ENCODE assay signal across 1 cellular context in the genomic region with DNA sequence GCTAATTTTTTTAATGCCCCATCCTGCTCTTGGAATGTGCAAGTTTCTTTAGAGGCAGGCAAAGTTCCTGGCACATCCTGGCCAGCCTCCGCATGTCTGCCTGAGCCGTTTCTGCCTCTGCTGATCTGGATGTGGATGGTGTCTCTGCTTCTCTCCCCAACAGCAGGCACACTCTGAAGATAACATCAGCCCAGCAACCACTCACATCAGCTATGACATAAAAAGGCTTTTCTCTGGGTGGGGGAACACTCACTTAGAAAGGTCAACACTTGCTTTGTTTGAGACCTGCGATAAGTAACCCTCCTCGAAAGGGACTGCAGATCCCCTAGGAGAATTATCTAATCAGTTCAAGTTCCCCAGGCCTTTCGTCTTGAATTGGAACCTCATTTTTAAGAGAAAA.
TF ChIP-seq lines count a peak whose summit lies in the region.

No MANE protein-coding gene starts in this region.

TF ChIP-seq in HepG2, 621 proteins besides CTCF, POLR2A, EP300 and RAD21 (continued from another document):
- TF ChIP-seq, protein P1, sequence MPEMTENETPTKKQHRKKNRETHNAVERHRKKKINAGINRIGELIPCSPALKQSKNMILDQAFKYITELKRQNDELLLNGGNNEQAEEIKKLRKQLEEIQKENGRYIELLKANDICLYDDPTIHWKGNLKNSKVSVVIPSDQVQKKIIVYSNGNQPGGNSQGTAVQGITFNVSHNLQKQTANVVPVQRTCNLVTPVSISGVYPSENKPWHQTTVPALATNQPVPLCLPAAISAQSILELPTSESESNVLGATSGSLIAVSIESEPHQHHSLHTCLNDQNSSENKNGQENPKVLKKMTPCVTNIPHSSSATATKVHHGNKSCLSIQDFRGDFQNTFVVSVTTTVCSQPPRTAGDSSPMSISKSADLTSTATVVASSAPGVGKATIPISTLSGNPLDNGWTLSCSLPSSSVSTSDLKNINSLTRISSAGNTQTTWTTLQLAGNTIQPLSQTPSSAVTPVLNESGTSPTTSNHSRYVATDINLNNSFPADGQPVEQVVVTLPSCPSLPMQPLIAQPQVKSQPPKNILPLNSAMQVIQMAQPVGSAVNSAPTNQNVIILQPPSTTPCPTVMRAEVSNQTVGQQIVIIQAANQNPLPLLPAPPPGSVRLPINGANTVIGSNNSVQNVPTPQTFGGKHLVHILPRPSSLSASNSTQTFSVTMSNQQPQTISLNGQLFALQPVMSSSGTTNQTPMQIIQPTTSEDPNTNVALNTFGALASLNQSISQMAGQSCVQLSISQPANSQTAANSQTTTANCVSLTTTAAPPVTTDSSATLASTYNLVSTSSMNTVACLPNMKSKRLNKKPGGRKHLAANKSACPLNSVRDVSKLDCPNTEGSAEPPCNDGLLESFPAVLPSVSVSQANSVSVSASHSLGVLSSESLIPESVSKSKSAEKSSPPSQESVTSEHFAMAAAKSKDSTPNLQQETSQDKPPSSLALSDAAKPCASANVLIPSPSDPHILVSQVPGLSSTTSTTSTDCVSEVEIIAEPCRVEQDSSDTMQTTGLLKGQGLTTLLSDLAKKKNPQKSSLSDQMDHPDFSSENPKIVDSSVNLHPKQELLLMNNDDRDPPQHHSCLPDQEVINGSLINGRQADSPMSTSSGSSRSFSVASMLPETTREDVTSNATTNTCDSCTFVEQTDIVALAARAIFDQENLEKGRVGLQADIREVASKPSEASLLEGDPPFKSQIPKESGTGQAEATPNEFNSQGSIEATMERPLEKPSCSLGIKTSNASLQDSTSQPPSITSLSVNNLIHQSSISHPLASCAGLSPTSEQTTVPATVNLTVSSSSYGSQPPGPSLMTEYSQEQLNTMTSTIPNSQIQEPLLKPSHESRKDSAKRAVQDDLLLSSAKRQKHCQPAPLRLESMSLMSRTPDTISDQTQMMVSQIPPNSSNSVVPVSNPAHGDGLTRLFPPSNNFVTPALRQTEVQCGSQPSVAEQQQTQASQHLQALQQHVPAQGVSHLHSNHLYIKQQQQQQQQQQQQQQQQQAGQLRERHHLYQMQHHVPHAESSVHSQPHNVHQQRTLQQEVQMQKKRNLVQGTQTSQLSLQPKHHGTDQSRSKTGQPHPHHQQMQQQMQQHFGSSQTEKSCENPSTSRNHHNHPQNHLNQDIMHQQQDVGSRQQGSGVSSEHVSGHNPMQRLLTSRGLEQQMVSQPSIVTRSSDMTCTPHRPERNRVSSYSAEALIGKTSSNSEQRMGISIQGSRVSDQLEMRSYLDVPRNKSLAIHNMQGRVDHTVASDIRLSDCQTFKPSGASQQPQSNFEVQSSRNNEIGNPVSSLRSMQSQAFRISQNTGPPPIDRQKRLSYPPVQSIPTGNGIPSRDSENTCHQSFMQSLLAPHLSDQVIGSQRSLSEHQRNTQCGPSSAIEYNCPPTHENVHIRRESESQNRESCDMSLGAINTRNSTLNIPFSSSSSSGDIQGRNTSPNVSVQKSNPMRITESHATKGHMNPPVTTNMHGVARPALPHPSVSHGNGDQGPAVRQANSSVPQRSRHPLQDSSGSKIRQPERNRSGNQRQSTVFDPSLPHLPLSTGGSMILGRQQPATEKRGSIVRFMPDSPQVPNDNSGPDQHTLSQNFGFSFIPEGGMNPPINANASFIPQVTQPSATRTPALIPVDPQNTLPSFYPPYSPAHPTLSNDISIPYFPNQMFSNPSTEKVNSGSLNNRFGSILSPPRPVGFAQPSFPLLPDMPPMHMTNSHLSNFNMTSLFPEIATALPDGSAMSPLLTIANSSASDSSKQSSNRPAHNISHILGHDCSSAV (CRISPR knock-in tag; IDR thresholded peaks at IDR 0.05; ENCODE audit: borderline replicate concordance), result no peak
- no peak for TF ChIP-seq HDAC6 (IDR thresholded peaks at IDR 0.05; ENCODE audit: low read depth, low read length)
- no peak for TF ChIP-seq ZNF615 (CRISPR knock-in tag; IDR thresholded peaks at IDR 0.05; ENCODE audit: borderline replicate concordance)
- TF ChIP-seq ZBTB3 (CRISPR knock-in tag; IDR thresholded peaks at IDR 0.05; ENCODE audit: borderline replicate concordance, low read depth), result no peak
- no peak for TF ChIP-seq ZNF3 (CRISPR knock-in tag; IDR thresholded peaks at IDR 0.05)
- no peak for TF ChIP-seq ZNF383 (CRISPR knock-in tag; IDR thresholded peaks at IDR 0.05; ENCODE audit: borderline replicate concordance)
- no peak for TF ChIP-seq TCF12 (IDR thresholded peaks at IDR 0.05)
- TF ChIP-seq TCF12 (CRISPR knock-in tag; IDR thresholded peaks at IDR 0.05), result no peak
- no peak for TF ChIP-seq ARNTL (CRISPR knock-in tag; IDR thresholded peaks at IDR 0.05)
